ENCODE assay signal across 1 cellular context in genomic region chr19:40315812-40316475, GRCh38.
TF ChIP-seq lines count a peak whose summit lies in the region.

No MANE protein-coding gene starts in this region.

TF ChIP-seq in endothelial cell of umbilical vein, 7 proteins besides CTCF, POLR2A, EP300 and RAD21 (continued from another document):
- TF ChIP-seq POLR2AphosphoS5 (IDR thresholded peaks at IDR 0.05; ENCODE audit: insufficient read depth, low read depth, low read length) (peak; percentile 14), EZH2 (IDR thresholded peaks at IDR 0.05; ENCODE audit: borderline replicate concordance, low read depth, low read length, severe bottlenecking) (no peak)
